4 cellular contexts compared by ENCODE assay signal in the genomic region with DNA sequence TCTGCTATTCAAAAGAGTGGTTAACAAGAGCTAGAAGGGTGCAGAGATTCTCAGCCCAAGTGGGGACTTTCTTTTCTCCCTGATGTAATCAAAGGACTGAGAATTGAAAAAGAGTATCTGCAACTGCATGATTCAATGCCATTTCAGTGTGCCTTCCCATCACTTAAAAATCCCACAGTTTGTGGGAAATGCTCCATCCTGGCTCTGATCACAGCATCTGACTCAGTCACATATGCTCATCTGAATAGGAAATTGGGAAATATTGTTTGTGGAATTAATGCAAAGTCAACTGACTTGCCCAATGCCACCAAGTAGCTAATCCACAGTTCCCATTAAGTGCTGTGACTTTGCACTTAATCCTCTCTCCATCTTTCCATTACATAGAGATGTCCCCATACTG. TPM values are rescaled to one million over a fixed set of nuclear protein-coding genes. Genes with fewer than 3 reads are reported as not detected.
"Had no signal": no experiment of that assay in that cellular context is flagged by ENCODE, and none has a peak within 500 bp of the region (broad histone marks: within the 10 kb centered on the region; RNA-seq: fewer than 3 reads in every experiment).

No MANE protein-coding gene starts in this region.

RNA-seq across cellular contexts. Expression of a gene that starts 37.6 kb away (rescaled TPM):
- total RNA-seq: gastroesophageal sphincter, mononuclear cell, vagina had no signal
- polyA plus RNA-seq: aorta had no signal
